Comparison of ENCODE assay signal across 16 cellular contexts in the genomic region with DNA sequence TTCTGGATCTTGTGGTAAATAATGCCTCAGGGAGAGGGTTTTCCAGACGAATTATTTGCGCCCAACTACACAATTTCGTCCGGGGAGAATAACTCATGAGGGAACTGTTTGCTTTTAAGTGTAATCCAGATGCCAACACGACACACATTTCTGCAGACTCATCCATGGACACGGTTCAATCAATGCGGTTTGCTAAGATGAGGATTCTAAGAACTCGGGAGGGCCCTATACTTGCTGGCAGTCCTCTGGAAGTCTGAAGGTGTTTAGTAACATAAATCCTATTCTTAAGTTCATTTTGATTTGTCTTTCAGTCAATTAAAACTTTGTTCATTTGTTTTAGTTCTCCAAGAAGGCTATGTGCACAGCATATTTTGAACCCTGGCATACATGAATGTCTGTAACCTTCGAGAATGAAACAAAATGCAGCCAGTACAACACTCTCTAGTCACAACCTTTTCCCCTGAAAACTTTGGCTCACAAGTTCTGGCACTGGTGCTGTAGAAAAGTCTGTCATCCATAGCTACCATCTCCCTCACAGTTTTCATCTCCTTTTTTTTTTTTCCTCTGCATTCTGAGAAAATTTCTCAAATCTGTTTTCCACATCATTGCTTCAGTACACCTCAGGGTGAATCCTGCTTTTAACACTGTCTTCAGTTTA. TPM values are rescaled to one million over a fixed set of nuclear protein-coding genes. Genes with fewer than 3 reads are reported as not detected.
A peak's percentile ranks its signal among the peaks of the same experiment; 100 is the strongest.
DNase-seq lines count a peak whose midpoint lies in the region; ATAC-seq and TF ChIP-seq lines count a peak whose summit lies in the region.
"Had no signal": no experiment of that assay in that cellular context is flagged by ENCODE, and none has a peak within 500 bp of the region (broad histone marks: within the 10 kb centered on the region; RNA-seq: fewer than 3 reads in every experiment).

No MANE protein-coding gene starts in this region.

- H3K4me1 ChIP-seq in fibroblast of lung (ENCODE audit: control insufficient read depth, extremely low read depth, insufficient read depth, low read length): peaks cover 2% of the 10 kb centered on the region
- peaks cover 12 to 16% of the 10 kb centered on the region in 2 donors for H3K4me1 ChIP-seq in gastrocnemius medialis

- H3K27ac ChIP-seq in fibroblast of lung (ENCODE audit: insufficient read depth, low read length) (peak overlapping the region; percentile 14), gastrocnemius medialis (peak overlapping the region in 3 of 4 donors; percentile 28 to 58 (median 37))
- H3K27ac ChIP-seq: cardiac muscle cell, WERI-Rb-1 had no signal

- H3K4me2 ChIP-seq in fibroblast of lung (ENCODE audit: extremely low read depth, insufficient read depth, low read length): peak overlapping the region; percentile 54
- H3K4me2 ChIP-seq: SK-N-SH had no signal

- in situ Hi-C loops in gastrocnemius medialis (cut with MboI; ENCODE audit: low sequenced_read_pairs in 4 of 4): no loop called here

- H3K4me3 ChIP-seq in fibroblast of lung (replicated peaks in 1 of 4; ENCODE audit: control extremely low read depth in 1 of 4, insufficient read depth in 1 of 4, low read depth in 3 of 4, low read length in 4 of 4): no peak overlapping the region
- peak overlapping the region in 2 of 4 donors; percentile 1 to 8 for H3K4me3 ChIP-seq in gastrocnemius medialis
- H3K4me3 ChIP-seq: cardiac muscle cell had no signal

- no peaks in the 10 kb centered on the region for H3K27me3 ChIP-seq in fibroblast of lung (ENCODE audit: control insufficient read depth, insufficient read depth, low read length)
- no peaks in the 10 kb centered on the region for H3K27me3 ChIP-seq in gastrocnemius medialis
- H3K27me3 ChIP-seq: cardiac muscle cell had no signal

- DNase-seq in GM04503 (ENCODE audit: low read depth) (peak; percentile 35), OCI-M1 (lab: John Stamatoyannopoulos, UW) (peak; percentile 89), fibroblast of lung (ENCODE audit: low read depth in 2 of 2) (peak; percentile 42 to 81), gastrocnemius medialis (no peak), mesenteric fat pad (ENCODE audit: low spot score) (no peak), DMS153 (lab: John Stamatoyannopoulos, UW) (no peak), NCI-H1436 treated with DMSO at 0.1 percent for 48 hours (lab: John Stamatoyannopoulos, UW) (no peak)
- DNase-seq: activated naive CD4-positive, alpha-beta T cell treated with anti-CD3 and anti-CD28 coated beads, Interleukin-2, amount 10 ng/mL, durations not matched to agents 7 days and 5 days; endodermal cell; glutamatergic neuron; kidney; NCI-H1930; SK-N-SH; stimulated activated CD4-positive, alpha-beta T cell treated with anti-CD3 and anti-CD28 coated beads, Interleukin-4, amount 100 ng/mL, for 1 hour; WERI-Rb-1 had no signal

- H3K9me3 ChIP-seq in fibroblast of lung (ENCODE audit: control insufficient read depth, insufficient read depth, low read depth, low read length): no peaks in the 10 kb centered on the region
- no peaks in the 10 kb centered on the region for H3K9me3 ChIP-seq in gastrocnemius medialis
- H3K9me3 ChIP-seq: SK-N-SH had no signal

- no peaks in the 10 kb centered on the region for H3K79me2 ChIP-seq in fibroblast of lung (ENCODE audit: control insufficient read depth, insufficient read depth, low read length)

- no peak overlapping the region for H3K9ac ChIP-seq in fibroblast of lung (ENCODE audit: insufficient read depth, low read length)
- H3K9ac ChIP-seq: SK-N-SH had no signal

- no peak overlapping the region for H2AFZ ChIP-seq in fibroblast of lung (ENCODE audit: low read length)

- TF ChIP-seq CTCF in fibroblast of lung (conservative IDR thresholded peaks at IDR 0.05 in 1 of 2, IDR thresholded peaks at IDR 0.05 in 1 of 2; ENCODE audit: low read depth in 1 of 2, low read length in 2 of 2): no peak
- TF ChIP-seq CTCF in gastrocnemius medialis (IDR thresholded peaks at IDR 0.05 in 4 of 5, conservative IDR thresholded peaks at IDR 0.05 in 1 of 5): no peak

- no peaks in the 10 kb centered on the region for H3K36me3 ChIP-seq in fibroblast of lung (ENCODE audit: control insufficient read depth, insufficient read depth, low read length)
- no peaks in the 10 kb centered on the region for H3K36me3 ChIP-seq in gastrocnemius medialis
- H3K36me3 ChIP-seq: cardiac muscle cell, WERI-Rb-1 had no signal

- intact Hi-C loops in gastrocnemius medialis (cut with DNase I; ENCODE audit: low total_unique reads): no loop called here

- no peak for TF ChIP-seq POLR2A in gastrocnemius medialis (IDR thresholded peaks at IDR 0.05)

- no peaks in the 10 kb centered on the region for H4K20me1 ChIP-seq in fibroblast of lung (ENCODE audit: control insufficient read depth, extremely low read depth, insufficient read depth, low read length)

- ATAC-seq in gastrocnemius medialis: peak; percentile 50 to 72

RNA-seq across cellular contexts. Expression of a gene that starts 38.8 kb away (rescaled TPM):
- 8.2 and 19.7 TPM in 2 replicates for total RNA-seq in fibroblast of lung
- polyA plus RNA-seq in fibroblast of lung: 39.1 and 85.7 TPM in 2 replicates
- 23.0 and 47.2 TPM in 2 replicates for polyA plus RNA-seq in fibroblast of lung (2012)
- polyA minus RNA-seq in fibroblast of lung (ENCODE audit: low replicate concordance): 1.0 and 3.1 TPM in 2 replicates
- total RNA-seq in gastrocnemius medialis: 1 to 10 TPM; 3.3 to 9.2 (median 4.7) TPM
- total RNA-seq in mesenteric fat pad: 25.9 TPM

Comparison
In these comparisons a context has a peak if more than half of its experiments do, and no peak if none do; other contexts are left out.
1. DNase-seq: peak in GM04503 (single experiment), OCI-M1 (single experiment) and fibroblast of lung (2 of 2); none in gastrocnemius medialis (0 of 2), mesenteric fat pad (single experiment), DMS153 (single experiment) and NCI-H1436 treated with DMSO at 0.1 percent for 48 hours (single experiment).